ENCODE assay signal across 11 cellular contexts in genomic region chr20:12464036-12464435, GRCh38.
"Had no signal": no experiment of that assay in that cellular context is flagged by ENCODE, and none has a peak within 500 bp of the region (broad histone marks: within the 10 kb centered on the region; RNA-seq: fewer than 3 reads in every experiment).

No MANE protein-coding gene starts in this region.

- ATAC-seq: GM23338, HCT116 had no signal

- H3K9me3 ChIP-seq: HAP-1 had no signal

- H3K9ac ChIP-seq: GM23248 had no signal

- H3K4me2 ChIP-seq: GM23338 had no signal

- H3K4me1 ChIP-seq: HAP-1 had no signal

- H3K4me3 Mint-ChIP-seq: GM23338, H9, HFFc6 had no signal

- H2AFZ ChIP-seq: GM23248, GM23338 had no signal

- H3K4me3 ChIP-seq: GM23248, GM23338, HAP-1 had no signal

- H3K9me3 Mint-ChIP-seq: GM23338 had no signal

- DNase-seq: GM23248, GOT3, H7, H9, HCEC 1CT, HFFc6 had no signal

- FAIRE-seq: H1, H54 had no signal

- H3K27ac ChIP-seq: GM23248 had no signal

- H3K27ac Mint-ChIP-seq: GM23338, H9, HFFc6 had no signal

- H3K36me3 ChIP-seq: HAP-1 had no signal
